8 cellular contexts compared by ENCODE assay signal in the genomic region with DNA sequence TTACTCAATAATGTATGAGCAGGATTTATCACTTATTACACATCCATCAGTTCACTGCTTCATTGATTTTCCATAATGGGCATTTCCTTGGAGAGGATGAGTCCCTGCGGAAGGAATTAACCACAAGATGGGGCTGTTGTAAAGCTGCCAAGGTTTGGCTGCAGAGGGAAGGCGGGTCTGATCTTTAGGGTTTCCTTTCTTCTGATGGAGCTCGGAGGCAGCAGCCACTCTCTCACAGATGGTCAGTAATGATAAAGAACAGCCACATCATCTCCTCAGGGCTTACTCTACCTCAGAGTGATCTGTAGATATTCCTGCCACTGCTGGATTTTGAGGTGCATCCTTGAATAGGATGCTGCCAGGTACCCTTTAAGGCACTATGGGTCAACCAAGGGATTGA.
A peak's percentile ranks its signal among the peaks of the same experiment; 100 is the strongest.
DNase-seq lines count a peak whose midpoint lies in the region; ATAC-seq and TF ChIP-seq lines count a peak whose summit lies in the region.

No MANE protein-coding gene starts in this region.

- H4K91ac ChIP-seq in neuronal stem cell (ENCODE audit: low read depth, low read length, poor library complexity) = no peak overlapping the region

- peaks cover 24% of the 10 kb centered on the region for H3K36me3 Mint-ChIP-seq in activated CD8-positive, alpha-beta T cell treated with anti-CD3 and anti-CD28 coated beads for 36 hours (ENCODE audit: low read depth)
- peaks cover 11% of the 10 kb centered on the region for H3K36me3 Mint-ChIP-seq in activated CD8-positive, alpha-beta T cell treated with anti-CD3 and anti-CD28 coated beads, Interleukin-2, amount 10 ng/mL, durations not matched to agents 7 days and 5 days (ENCODE audit: low read depth)
- H3K36me3 Mint-ChIP-seq in activated naive CD8-positive, alpha-beta T cell treated with anti-CD3 and anti-CD28 coated beads, Interleukin-2, amount 50 U/mL, for 24 hours (ENCODE audit: low read depth) = peaks cover 7% of the 10 kb centered on the region

- no peak for ATAC-seq in activated CD8-positive, alpha-beta T cell treated with anti-CD3 and anti-CD28 coated beads for 36 hours
- ATAC-seq in activated CD8-positive, alpha-beta T cell treated with anti-CD3 and anti-CD28 coated beads, Interleukin-2, amount 10 ng/mL, durations not matched to agents 7 days and 5 days = no peak
- ATAC-seq in activated naive CD8-positive, alpha-beta T cell treated with anti-CD3 and anti-CD28 coated beads, Interleukin-2, amount 50 U/mL, for 24 hours = no peak

- POLR2A ChIA-PET in activated CD8-positive, alpha-beta T cell treated with anti-CD3 and anti-CD28 coated beads for 36 hours (lab: Charles Lee) = no interaction called here
- POLR2A ChIA-PET in activated CD8-positive, alpha-beta T cell treated with anti-CD3 and anti-CD28 coated beads, Interleukin-2, amount 10 ng/mL, durations not matched to agents 7 days and 5 days (lab: Charles Lee) = no interaction called here

- no peak overlapping the region for H2BK5ac ChIP-seq in neuronal stem cell (ENCODE audit: low read length)

- H3K4ac ChIP-seq in neuronal stem cell (ENCODE audit: low read length) = no peak overlapping the region

- H3K4me1 ChIP-seq in neuronal stem cell (ENCODE audit: control insufficient read depth in 2 of 2, insufficient read depth in 1 of 2, low read depth in 1 of 2, low read length in 2 of 2) = no peaks in the 10 kb centered on the region

- no peak overlapping the region for H4K8ac ChIP-seq in neuronal stem cell (ENCODE audit: low read depth, low read length)

- intact Hi-C loops in activated CD8-positive, alpha-beta T cell treated with anti-CD3 and anti-CD28 coated beads for 36 hours (cut with micrococcal nuclease) = no loop called here

- DNase-seq in activated CD8-positive, alpha-beta T cell treated with anti-CD3 and anti-CD28 coated beads for 36 hours = no peak
- DNase-seq in activated CD8-positive, alpha-beta T cell treated with anti-CD3 and anti-CD28 coated beads, Interleukin-2, amount 10 ng/mL, durations not matched to agents 7 days and 5 days = no peak
- DNase-seq in NCI-H2171 (lab: John Stamatoyannopoulos, UW) = peak; percentile 27
- peak; percentile 79 for DNase-seq in choroid plexus epithelial cell (ENCODE audit: low read depth)
- peak; percentile 37 for DNase-seq in neuronal stem cell (ENCODE audit: low spot score)
- DNase-seq in activated naive CD8-positive, alpha-beta T cell treated with anti-CD3 and anti-CD28 coated beads, Interleukin-2, amount 50 U/mL, for 24 hours = no peak
- no peak for DNase-seq in stimulated activated CD4-positive, alpha-beta T cell treated with anti-CD3 and anti-CD28 coated beads, Interleukin-2, amount 100 ng/mL, for 48 hours
- DNase-seq in NCI-H1048 (lab: John Stamatoyannopoulos, UW) = no peak

- H3K9ac ChIP-seq in neuronal stem cell (ENCODE audit: low read depth, low read length, poor library complexity) = no peak overlapping the region

- H2BK120ac ChIP-seq in neuronal stem cell (ENCODE audit: low read depth, low read length) = no peak overlapping the region

- H3K4me3 Mint-ChIP-seq in activated CD8-positive, alpha-beta T cell treated with anti-CD3 and anti-CD28 coated beads for 36 hours = no peak overlapping the region
- no peak overlapping the region for H3K4me3 Mint-ChIP-seq in activated CD8-positive, alpha-beta T cell treated with anti-CD3 and anti-CD28 coated beads, Interleukin-2, amount 10 ng/mL, durations not matched to agents 7 days and 5 days
- no peak overlapping the region for H3K4me3 Mint-ChIP-seq in activated naive CD8-positive, alpha-beta T cell treated with anti-CD3 and anti-CD28 coated beads, Interleukin-2, amount 50 U/mL, for 24 hours

- H2AK5ac ChIP-seq in neuronal stem cell (ENCODE audit: low read depth, low read length) = no peak overlapping the region

- H3K4me3 ChIP-seq in choroid plexus epithelial cell (ENCODE audit: low read depth, low read length) (no peak overlapping the region), neuronal stem cell (ENCODE audit: low read length in 2 of 2) (no peak overlapping the region)

- no peak overlapping the region for H2AFZ ChIP-seq in neuronal stem cell (ENCODE audit: low read length)

- H3K27me3 Mint-ChIP-seq in activated CD8-positive, alpha-beta T cell treated with anti-CD3 and anti-CD28 coated beads for 36 hours = no peaks in the 10 kb centered on the region
- H3K27me3 Mint-ChIP-seq in activated CD8-positive, alpha-beta T cell treated with anti-CD3 and anti-CD28 coated beads, Interleukin-2, amount 10 ng/mL, durations not matched to agents 7 days and 5 days (ENCODE audit: low read depth) = no peaks in the 10 kb centered on the region
- H3K27me3 Mint-ChIP-seq in activated naive CD8-positive, alpha-beta T cell treated with anti-CD3 and anti-CD28 coated beads, Interleukin-2, amount 50 U/mL, for 24 hours = no peaks in the 10 kb centered on the region

- H3K4me2 ChIP-seq in neuronal stem cell (ENCODE audit: insufficient read depth, low read length, poor library complexity, severe bottlenecking) = no peak overlapping the region

- peak; percentile 18 for TF ChIP-seq CTCF in activated CD8-positive, alpha-beta T cell treated with anti-CD3 and anti-CD28 coated beads for 36 hours (IDR thresholded peaks at IDR 0.05)
- TF ChIP-seq CTCF in choroid plexus epithelial cell (conservative IDR thresholded peaks at IDR 0.05; ENCODE audit: low read depth, low read length) = peak; percentile 82

- H3K18ac ChIP-seq in neuronal stem cell (ENCODE audit: low read length) = no peak overlapping the region

- no peak overlapping the region for H3K23ac ChIP-seq in neuronal stem cell (ENCODE audit: low read depth, low read length, poor library complexity)

- H3K27me3 ChIP-seq in neuronal stem cell (ENCODE audit: control insufficient read depth in 3 of 3, insufficient read depth in 3 of 3, low read depth in 1 of 3, low read length in 3 of 3) = no peaks in the 10 kb centered on the region

- no peak overlapping the region for H3K27ac ChIP-seq in neuronal stem cell (replicated peaks; ENCODE audit: low read length)

- no peak overlapping the region for H2BK15ac ChIP-seq in neuronal stem cell (ENCODE audit: low read length)

- H3K9me3 Mint-ChIP-seq in activated CD8-positive, alpha-beta T cell treated with anti-CD3 and anti-CD28 coated beads for 36 hours = no peaks in the 10 kb centered on the region
- H3K9me3 Mint-ChIP-seq in activated CD8-positive, alpha-beta T cell treated with anti-CD3 and anti-CD28 coated beads, Interleukin-2, amount 10 ng/mL, durations not matched to agents 7 days and 5 days (ENCODE audit: insufficient read depth) = no peaks in the 10 kb centered on the region
- no peaks in the 10 kb centered on the region for H3K9me3 Mint-ChIP-seq in activated naive CD8-positive, alpha-beta T cell treated with anti-CD3 and anti-CD28 coated beads, Interleukin-2, amount 50 U/mL, for 24 hours

- H3K14ac ChIP-seq in neuronal stem cell (ENCODE audit: low read length) = no peak overlapping the region

- no peak overlapping the region for H2BK12ac ChIP-seq in neuronal stem cell (ENCODE audit: low read length)

- H3K9me3 ChIP-seq in neuronal stem cell (replicated peaks in 1 of 2; ENCODE audit: control insufficient read depth in 2 of 2, insufficient read depth in 1 of 2, low read depth in 1 of 2, low read length in 2 of 2) = no peaks in the 10 kb centered on the region

- CTCF ChIA-PET in activated CD8-positive, alpha-beta T cell treated with anti-CD3 and anti-CD28 coated beads for 36 hours (lab: Charles Lee) = no interaction called here
- CTCF ChIA-PET in activated CD8-positive, alpha-beta T cell treated with anti-CD3 and anti-CD28 coated beads, Interleukin-2, amount 10 ng/mL, durations not matched to agents 7 days and 5 days (lab: Charles Lee) = no interaction called here

- H3K36me3 ChIP-seq in neuronal stem cell (replicated peaks in 1 of 2; ENCODE audit: control insufficient read depth in 2 of 2, insufficient read depth in 2 of 2, low read length in 2 of 2) = peaks cover 11 to 93% of the 10 kb centered on the region in 2 donors

- no peaks in the 10 kb centered on the region for H3K4me1 Mint-ChIP-seq in activated CD8-positive, alpha-beta T cell treated with anti-CD3 and anti-CD28 coated beads for 36 hours (ENCODE audit: low read depth)
- H3K4me1 Mint-ChIP-seq in activated CD8-positive, alpha-beta T cell treated with anti-CD3 and anti-CD28 coated beads, Interleukin-2, amount 10 ng/mL, durations not matched to agents 7 days and 5 days (ENCODE audit: low read depth) = peaks cover 7% of the 10 kb centered on the region
- no peaks in the 10 kb centered on the region for H3K4me1 Mint-ChIP-seq in activated naive CD8-positive, alpha-beta T cell treated with anti-CD3 and anti-CD28 coated beads, Interleukin-2, amount 50 U/mL, for 24 hours

- no peak overlapping the region for H3K27ac Mint-ChIP-seq in activated CD8-positive, alpha-beta T cell treated with anti-CD3 and anti-CD28 coated beads for 36 hours
- no peak overlapping the region for H3K27ac Mint-ChIP-seq in activated CD8-positive, alpha-beta T cell treated with anti-CD3 and anti-CD28 coated beads, Interleukin-2, amount 10 ng/mL, durations not matched to agents 7 days and 5 days
- H3K27ac Mint-ChIP-seq in activated naive CD8-positive, alpha-beta T cell treated with anti-CD3 and anti-CD28 coated beads, Interleukin-2, amount 50 U/mL, for 24 hours = no peak overlapping the region

- WGBS in neuronal stem cell (ENCODE audit: extremely low coverage in 2 of 2, insufficient read length in 2 of 2, insufficient replicate concordance in 1 of 2), 2 donors = no CpG with 5 or more reads among the region's 3 CpGs

- no peaks in the 10 kb centered on the region for H3K79me1 ChIP-seq in neuronal stem cell (ENCODE audit: low read depth, low read length)

Comparison
In these comparisons a context has a peak if more than half of its experiments do, and no peak if none do; other contexts are left out.
1. DNase-seq: peak in NCI-H2171 (single experiment), choroid plexus epithelial cell (single experiment) and neuronal stem cell (single experiment); none in activated CD8-positive, alpha-beta T cell treated with anti-CD3 and anti-CD28 coated beads for 36 hours (single experiment), activated CD8-positive, alpha-beta T cell treated with anti-CD3 and anti-CD28 coated beads, Interleukin-2, amount 10 ng/mL, durations not matched to agents 7 days and 5 days (single experiment), activated naive CD8-positive, alpha-beta T cell treated with anti-CD3 and anti-CD28 coated beads, Interleukin-2, amount 50 U/mL, for 24 hours (single experiment), stimulated activated CD4-positive, alpha-beta T cell treated with anti-CD3 and anti-CD28 coated beads, Interleukin-2, amount 100 ng/mL, for 48 hours (0 of 2) and NCI-H1048 (single experiment).